In genomic region chr6:718345-718744, GRCh38 we compare ENCODE assay signal across 20 cellular contexts.
"Had no signal": no experiment of that assay in that cellular context is flagged by ENCODE, and none has a peak within 500 bp of the region (broad histone marks: within the 10 kb centered on the region; RNA-seq: fewer than 3 reads in every experiment).

No MANE protein-coding gene starts in this region.

- H3K4me3 ChIP-seq: MG63, SJSA1, SK-N-MC had no signal

- H3K27me3 ChIP-seq: MG63, SJSA1 had no signal

- FAIRE-seq: HTR-8/SVneo, RCC 7860 had no signal

- H3K27ac ChIP-seq: HL-60, SJSA1, SK-N-MC had no signal

- DNase-seq: KBM-7, MG63, NCI-H1092, NCI-H1436 treated with DMSO at 0.1 percent for 48 hours, NCI-H1694, NCI-H187 treated with DMSO at 0.1 percent for 48 hours, NCI-H2029 treated with DMSO at 0.1 percent for 48 hours, NCI-H2107, NCI-H2227 treated with DMSO at 0.1 percent for 48 hours, NCI-H524, NCI-H526 treated with DMSO at 0.1 percent for 48 hours, NCI-H774, Right ventricle myocardium superior, RPMI8226, SIG-M5 had no signal

- H3K9me3 ChIP-seq: MG63, SJSA1 had no signal

- H3K36me3 ChIP-seq: MG63, SJSA1 had no signal
